Comparison of ENCODE assay signal across 8 cellular contexts in genomic region chr5:129903466-129904101, GRCh38. TPM values are rescaled to one million over a fixed set of nuclear protein-coding genes. Genes with fewer than 3 reads are reported as not detected.
DNase-seq lines count a peak whose midpoint lies in the region; ATAC-seq and TF ChIP-seq lines count a peak whose summit lies in the region.

No MANE protein-coding gene starts in this region.

- TF ChIP-seq CTCF in cardiac fibroblast (IDR thresholded peaks at IDR 0.05; ENCODE audit: low read depth, low read length) (no peak), upper lobe of right lung (IDR thresholded peaks at IDR 0.05) (no peak)

- peaks cover 14% of the 10 kb centered on the region for H3K4me1 Mint-ChIP-seq in activated naive CD4-positive, alpha-beta T cell treated with anti-CD3 and anti-CD28 coated beads, Interleukin-2, amount 10 ng/mL, durations not matched to agents 7 days and 5 days
- H3K4me1 Mint-ChIP-seq in memory B cell: peaks cover 13% of the 10 kb centered on the region

- no peaks in the 10 kb centered on the region for H3K9me3 ChIP-seq in upper lobe of right lung

- peaks cover 50% of the 10 kb centered on the region for H3K27me3 Mint-ChIP-seq in activated naive CD4-positive, alpha-beta T cell treated with anti-CD3 and anti-CD28 coated beads, Interleukin-2, amount 10 ng/mL, durations not matched to agents 7 days and 5 days
- peaks cover 21% of the 10 kb centered on the region for H3K27me3 Mint-ChIP-seq in memory B cell

- peak overlapping the region; percentile 65 for H3K4me3 Mint-ChIP-seq in activated naive CD4-positive, alpha-beta T cell treated with anti-CD3 and anti-CD28 coated beads, Interleukin-2, amount 10 ng/mL, durations not matched to agents 7 days and 5 days
- H3K4me3 Mint-ChIP-seq in memory B cell: peak overlapping the region; percentile 83

- H3K9me3 Mint-ChIP-seq in activated naive CD4-positive, alpha-beta T cell treated with anti-CD3 and anti-CD28 coated beads, Interleukin-2, amount 10 ng/mL, durations not matched to agents 7 days and 5 days: no peaks in the 10 kb centered on the region
- H3K9me3 Mint-ChIP-seq in memory B cell: no peaks in the 10 kb centered on the region

- H3K36me3 Mint-ChIP-seq in activated naive CD4-positive, alpha-beta T cell treated with anti-CD3 and anti-CD28 coated beads, Interleukin-2, amount 10 ng/mL, durations not matched to agents 7 days and 5 days: no peaks in the 10 kb centered on the region
- H3K36me3 Mint-ChIP-seq in memory B cell: peaks cover 2% of the 10 kb centered on the region

- intact Hi-C loops in upper lobe of right lung (cut with DNase I): no loop called here

- no peak for DNase-seq in activated naive CD4-positive, alpha-beta T cell treated with anti-CD3 and anti-CD28 coated beads, Interleukin-2, amount 10 ng/mL, durations not matched to agents 7 days and 5 days
- DNase-seq in activated naive CD4-positive, alpha-beta T cell (lab: John Stamatoyannopoulos, UW): no peak
- DNase-seq in cardiac fibroblast (ENCODE audit: low read depth in 2 of 2): no peak
- no peak for DNase-seq in memory B cell (ENCODE audit: low spot score in 2 of 2)
- DNase-seq in upper lobe of right lung: no peak
- DNase-seq in NCI-H510A treated with DMSO at 0.1 percent for 48 hours (lab: John Stamatoyannopoulos, UW): no peak
- DNase-seq in retina: no peak

- no peak for ATAC-seq in memory B cell (ENCODE audit: low read depth)
- ATAC-seq in upper lobe of right lung: peak; percentile 49
- no peak for ATAC-seq in HG02678 (IDR thresholded peaks at IDR 0.05; ENCODE audit: unreplicated experiment)

- peaks cover 18% of the 10 kb centered on the region for H3K4me1 ChIP-seq in upper lobe of right lung

- peak overlapping the region; percentile 84 for H3K27ac ChIP-seq in upper lobe of right lung

- CTCF ChIA-PET in activated naive CD4-positive, alpha-beta T cell treated with anti-CD3 and anti-CD28 coated beads, Interleukin-2, amount 10 ng/mL, durations not matched to agents 7 days and 5 days (lab: Charles Lee): no interaction called here

- peak overlapping the region; percentile 71 for H3K4me3 ChIP-seq in cardiac fibroblast (replicated peaks in 1 of 2; ENCODE audit: low read depth in 2 of 2, low read length in 2 of 2)
- peak overlapping the region; percentile 67 for H3K4me3 ChIP-seq in upper lobe of right lung

- H3K27ac Mint-ChIP-seq in activated naive CD4-positive, alpha-beta T cell treated with anti-CD3 and anti-CD28 coated beads, Interleukin-2, amount 10 ng/mL, durations not matched to agents 7 days and 5 days: no peak overlapping the region
- no peak overlapping the region for H3K27ac Mint-ChIP-seq in memory B cell

- H3K36me3 ChIP-seq in upper lobe of right lung: no peaks in the 10 kb centered on the region

- H3K27me3 ChIP-seq in upper lobe of right lung: peaks cover 3% of the 10 kb centered on the region

RNA-seq across cellular contexts. Expression of gene CHSY3, which starts 0.7 kb away (rescaled TPM):
- total RNA-seq in upper lobe of right lung: 5.7 TPM
